Comparison of ENCODE assay signal across 10 cellular contexts in the genomic region with DNA sequence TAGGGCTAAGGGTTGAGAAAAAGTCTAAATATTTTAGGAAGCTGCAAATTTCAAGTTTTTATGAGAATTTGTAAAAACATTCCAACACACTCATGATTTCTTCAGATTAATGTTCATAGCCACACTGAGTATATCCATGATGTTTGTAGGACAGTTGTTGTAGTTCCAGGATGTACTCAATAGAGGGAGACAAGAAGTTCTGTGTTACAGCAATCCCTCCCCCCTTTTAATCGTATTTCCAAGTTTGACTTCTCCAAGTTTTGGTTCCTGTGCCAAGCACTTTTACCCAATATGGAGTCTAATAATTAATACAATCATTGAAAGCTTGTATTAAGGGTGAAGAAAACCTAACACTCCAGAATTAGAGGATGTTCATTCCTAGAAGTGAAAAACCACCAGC.
DNase-seq lines count a peak whose midpoint lies in the region; ATAC-seq, FAIRE-seq and TF ChIP-seq lines count a peak whose summit lies in the region.
"Had no signal": no experiment of that assay in that cellular context is flagged by ENCODE, and none has a peak within 500 bp of the region (broad histone marks: within the 10 kb centered on the region; RNA-seq: fewer than 3 reads in every experiment).

No MANE protein-coding gene starts in this region.

- in situ Hi-C loops in gastrocnemius medialis (cut with MboI; ENCODE audit: low sequenced_read_pairs in 4 of 4): no loop called here

- TF ChIP-seq POLR2A in gastrocnemius medialis (IDR thresholded peaks at IDR 0.05): no peak

- peak; percentile 54 for TF ChIP-seq CTCF in WERI-Rb-1 (IDR thresholded peaks at IDR 0.05; ENCODE audit: low read depth, low read length)
- TF ChIP-seq CTCF in left lung (IDR thresholded peaks at IDR 0.05): no peak
- no peak for TF ChIP-seq CTCF in gastrocnemius medialis (IDR thresholded peaks at IDR 0.05 in 4 of 5, conservative IDR thresholded peaks at IDR 0.05 in 1 of 5)
- no peak for TF ChIP-seq CTCF in GM20000 (IDR thresholded peaks at IDR 0.05; ENCODE audit: extremely low read depth, missing control alignments)

- H3K36me3 ChIP-seq in WERI-Rb-1 (no peaks in the 10 kb centered on the region; the same call in 1 of the 2 replicates), left lung (no peaks in the 10 kb centered on the region), gastrocnemius medialis (peaks cover 0 to 5% of the 10 kb centered on the region in 2 donors)

- intact Hi-C loops in left lung (cut with DNase I): no loop called here
- intact Hi-C loops in gastrocnemius medialis (cut with DNase I; ENCODE audit: low total_unique reads): no loop called here

- H3K27ac ChIP-seq in WERI-Rb-1: no peak overlapping the region
- H3K27ac ChIP-seq in left lung: no peak overlapping the region
- no peak overlapping the region for H3K27ac ChIP-seq in gastrocnemius medialis

- H3K9me3 ChIP-seq in WERI-Rb-1 (ENCODE audit: severe bottlenecking) (no peaks in the 10 kb centered on the region), left lung (no peaks in the 10 kb centered on the region), gastrocnemius medialis (no peaks in the 10 kb centered on the region)

- no peaks in the 10 kb centered on the region for H3K27me3 ChIP-seq in WERI-Rb-1 (ENCODE audit: insufficient read depth, low read depth, severe bottlenecking)
- no peaks in the 10 kb centered on the region for H3K27me3 ChIP-seq in left lung
- no peaks in the 10 kb centered on the region for H3K27me3 ChIP-seq in gastrocnemius medialis

- DNase-seq in EH (ENCODE audit: low read depth): peak; percentile 9
- DNase-seq in HTR-8/SVneo (ENCODE audit: insufficient read length, low spot score): peak; percentile 10
- DNase-seq in WERI-Rb-1: no peak
- DNase-seq in left lung: no peak
- DNase-seq in gastrocnemius medialis: no peak
- DNase-seq in GM20000 (ENCODE audit: low spot score): no peak
- DNase-seq: activated CD4-positive, CD25-positive, alpha-beta regulatory T cell; NCI-H187 treated with DMSO at 0.1 percent for 48 hours had no signal

- no peak for FAIRE-seq in HTR-8/SVneo (lab: Jason Lieb, UNC)

- H3K4me1 ChIP-seq in left lung (no peaks in the 10 kb centered on the region), gastrocnemius medialis (no peaks in the 10 kb centered on the region)

- H3K4me3 ChIP-seq in WERI-Rb-1 (ENCODE audit: low read depth, low read length): no peak overlapping the region
- no peak overlapping the region for H3K4me3 ChIP-seq in left lung
- H3K4me3 ChIP-seq in gastrocnemius medialis: no peak overlapping the region

- peak; percentile 66 for ATAC-seq in left lung
- ATAC-seq in GM18868 (IDR thresholded peaks at IDR 0.05; ENCODE audit: unreplicated experiment): no peak
- ATAC-seq in gastrocnemius medialis: no peak
- no peak for ATAC-seq in GM18907 (IDR thresholded peaks at IDR 0.05; ENCODE audit: unreplicated experiment)

Comparison
In these comparisons a context has a peak if more than half of its experiments do, and no peak if none do; other contexts are left out.
1. DNase-seq: peak in EH (single experiment) and HTR-8/SVneo (single experiment); none in WERI-Rb-1 (single experiment), left lung (0 of 2), gastrocnemius medialis (0 of 2) and GM20000 (single experiment).